ENCODE assay signal across 13 cellular contexts in the genomic region with DNA sequence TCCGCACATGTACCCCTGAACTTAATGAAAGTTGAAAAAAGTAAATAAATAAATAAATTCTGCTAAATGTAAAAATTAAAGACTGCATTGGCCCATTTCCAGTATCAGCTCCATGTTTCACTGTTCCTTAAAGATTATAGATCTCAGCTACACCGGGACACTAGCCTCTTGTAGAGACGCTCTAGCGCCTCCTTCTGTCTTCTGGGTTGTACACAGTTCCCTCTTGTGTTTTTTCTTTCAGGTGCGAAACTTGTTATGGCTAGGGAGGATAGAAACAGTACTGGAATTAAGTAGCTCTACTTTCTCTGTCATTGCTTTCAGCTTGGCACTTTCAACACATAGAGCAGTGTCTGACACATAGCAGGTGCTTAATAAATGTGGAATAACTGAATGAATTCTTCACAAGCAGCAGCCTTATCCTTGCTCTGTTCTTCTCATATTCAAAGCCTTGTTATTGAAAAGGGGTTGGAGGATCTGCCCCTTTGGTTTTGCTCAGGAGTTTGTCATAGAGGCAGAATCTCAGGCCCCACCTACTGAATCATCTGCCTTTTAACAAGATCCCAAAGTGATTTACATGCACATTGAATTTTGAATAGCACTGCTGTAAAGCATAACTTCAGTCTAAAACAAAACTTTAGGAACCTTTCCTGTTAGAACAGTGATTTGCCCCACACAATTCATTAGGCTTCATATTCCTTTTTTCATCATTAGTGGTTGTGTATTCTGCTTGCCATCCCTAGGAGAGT.
DNase-seq lines count a peak whose midpoint lies in the region; ATAC-seq and TF ChIP-seq lines count a peak whose summit lies in the region.
"Had no signal": no experiment of that assay in that cellular context is flagged by ENCODE, and none has a peak within 500 bp of the region (broad histone marks: within the 10 kb centered on the region; RNA-seq: fewer than 3 reads in every experiment).

No MANE protein-coding gene starts in this region.

- no peak for DNase-seq in heart right ventricle
- no peak for DNase-seq in Right ventricle myocardium inferior (ENCODE audit: missing footprints)
- DNase-seq in fibroblast of pulmonary artery (ENCODE audit: low read depth) = peak; percentile 44
- no peak for DNase-seq in type B pancreatic cell (ENCODE audit: extremely low spot score, unreplicated experiment)
- no peak for DNase-seq in UCSD-AML1 (lab: John Stamatoyannopoulos, UW; ENCODE audit: unreplicated experiment)
- no peak for DNase-seq in coronary artery (ENCODE audit: low spot score)
- DNase-seq: CD4-positive, alpha-beta memory T cell; KG1; NK-92 treated with Interleukin-12 subunit alpha and Interleukin-12 subunit beta, amount 100 ng/mL, for 24 hours had no signal

- H3K4me2 ChIP-seq in OCI-LY3 (ENCODE audit: low read length) = no peak overlapping the region

- H3K36me3 Mint-ChIP-seq in type B pancreatic cell = peaks cover 13% of the 10 kb centered on the region

- no peaks in the 10 kb centered on the region for H3K9me3 ChIP-seq in heart right ventricle
- H3K9me3 ChIP-seq in OCI-LY3 (ENCODE audit: insufficient read depth, low read length) = no peaks in the 10 kb centered on the region

- H3K27ac ChIP-seq in heart right ventricle (no peak overlapping the region), OCI-LY3 (ENCODE audit: low read length) (no peak overlapping the region), coronary artery (no peak overlapping the region)
- H3K27ac ChIP-seq: epithelial cell of prostate had no signal

- no peak overlapping the region for H3K27ac Mint-ChIP-seq in type B pancreatic cell
- H3K27ac Mint-ChIP-seq: CD4-positive, alpha-beta memory T cell; memory B cell had no signal

- no peaks in the 10 kb centered on the region for H3K27me3 Mint-ChIP-seq in type B pancreatic cell
- H3K27me3 Mint-ChIP-seq: CD4-positive, alpha-beta memory T cell; memory B cell had no signal

- H3K9me3 Mint-ChIP-seq in type B pancreatic cell = no peaks in the 10 kb centered on the region
- H3K9me3 Mint-ChIP-seq: CD4-positive, alpha-beta memory T cell; memory B cell had no signal

- TF ChIP-seq CTCF in heart right ventricle (IDR thresholded peaks at IDR 0.05) (peak in 7 of 9 donors; percentile 11 to 48 (median 36)), OCI-LY3 (IDR thresholded peaks at IDR 0.05; ENCODE audit: low read depth, low read length) (peak; percentile 27; the same call in 1 of the 2 replicates), fibroblast of pulmonary artery (IDR thresholded peaks at IDR 0.05; ENCODE audit: low read length, missing control alignments) (peak; percentile 47), type B pancreatic cell (conservative IDR thresholded peaks at IDR 0.05) (peak; percentile 30), coronary artery (IDR thresholded peaks at IDR 0.05) (no peak)

- no peaks in the 10 kb centered on the region for H4K20me1 ChIP-seq in OCI-LY3 (ENCODE audit: insufficient read depth, low read length)

- intact Hi-C loops in heart right ventricle (cut with DNase I) = loop anchor here in 4 of 10 donors (1.0 to 10.0 kb wide), 3 partner anchors 76 to 79 kb away; no protein-coding TSS in a partner anchor
- intact Hi-C loops in Right ventricle myocardium inferior (cut with DNase I) = no loop called here

- H3K4me3 Mint-ChIP-seq in type B pancreatic cell = no peak overlapping the region
- H3K4me3 Mint-ChIP-seq: CD4-positive, alpha-beta memory T cell; memory B cell had no signal

- WGBS in heart right ventricle, 2 donors = 75 to 83% methylated on average over 5 of the region's 5 CpGs

- no peak overlapping the region for H3K9ac ChIP-seq in OCI-LY3 (ENCODE audit: low read length)

- H2AFZ ChIP-seq in OCI-LY3 (ENCODE audit: low read depth, low read length) = no peak overlapping the region

- no peaks in the 10 kb centered on the region for H3K79me2 ChIP-seq in OCI-LY3 (ENCODE audit: low read length)

- ATAC-seq in heart right ventricle (peak in 1 of 8 donors; percentile 25), Right ventricle myocardium inferior (no peak), GM21367 (IDR thresholded peaks at IDR 0.05; ENCODE audit: unreplicated experiment) (no peak)

- H3K4me1 Mint-ChIP-seq in type B pancreatic cell (ENCODE audit: unreplicated experiment) = no peaks in the 10 kb centered on the region

- H3K27me3 ChIP-seq in heart right ventricle = no peaks in the 10 kb centered on the region
- no peaks in the 10 kb centered on the region for H3K27me3 ChIP-seq in OCI-LY3 (ENCODE audit: low read depth, low read length)

- H3K36me3 ChIP-seq in heart right ventricle (peaks cover 0 to 38% (median 9%) of the 10 kb centered on the region in 9 donors), OCI-LY3 (replicated peaks; ENCODE audit: low read depth, low read length) (peaks cover 6% of the 10 kb centered on the region)

- no peaks in the 10 kb centered on the region for H3K4me1 ChIP-seq in heart right ventricle
- H3K4me1 ChIP-seq in OCI-LY3 (ENCODE audit: low read length) = no peaks in the 10 kb centered on the region

- H3K4me3 ChIP-seq in heart right ventricle (no peak overlapping the region), OCI-LY3 (ENCODE audit: low read length) (no peak overlapping the region), fibroblast of pulmonary artery (replicated peaks; ENCODE audit: low read depth, low read length) (no peak overlapping the region), coronary artery (no peak overlapping the region)
